26 cellular contexts compared by ENCODE assay signal in genomic region chr7:133961724-133962123, GRCh38.
"Had no signal": no experiment of that assay in that cellular context is flagged by ENCODE, and none has a peak within 500 bp of the region (broad histone marks: within the 10 kb centered on the region; RNA-seq: fewer than 3 reads in every experiment).

No MANE protein-coding gene starts in this region.

- DNase-seq: activated B cell treated with CpG ODN at 0.5 μM for 24 hours; activated CD4-positive, alpha-beta T cell treated with anti-CD3 and anti-CD28 coated beads, Interleukin-2, amount 50 U/mL, for 1 hour; activated effector memory CD4-positive, alpha-beta T cell treated with Interleukin-2 at 50 U/mL for 16 hours; activated T-cell treated with anti-CD3 and anti-CD28 coated beads, Interleukin-2, amount 50 U/mL, for 1 hour; amniotic stem cell; cerebellar nuclear complex; esophagus squamous epithelium; head of caudate nucleus; hypothalamus; left ventricle myocardium superior; mammary epithelial cell; retina; sigmoid colon; stimulated activated CD4-positive, alpha-beta T cell treated with anti-CD3 and anti-CD28 coated beads, Interleukin-15, amount 100 ng/mL, for 24 hours; stimulated activated CD4-positive, alpha-beta T cell treated with anti-CD3 and anti-CD28 coated beads, Interleukin-2, amount 100 ng/mL, for 48 hours; stimulated activated naive CD4-positive, alpha-beta T cell treated with Interleukin-2 at 50 U/mL for 16 hours; T1000; tibial artery had no signal

- H3K27me3 Mint-ChIP-seq: activated B cell treated with CpG ODN at 0.5 μM for 24 hours; activated naive CD4-positive, alpha-beta T cell treated with anti-CD3 and anti-CD28 coated beads, Interleukin-2, amount 50 U/mL, for 24 hours; naive thymus-derived CD8-positive, alpha-beta T cell; progenitor cell of endocrine pancreas had no signal

- H3K4me3 ChIP-seq: coronary artery, esophagus squamous epithelium, gastroesophageal sphincter, sigmoid colon, SJSA1, smooth muscle cell, tibial artery had no signal

- H3K27ac Mint-ChIP-seq: activated B cell treated with CpG ODN at 0.5 μM for 24 hours; activated naive CD4-positive, alpha-beta T cell treated with anti-CD3 and anti-CD28 coated beads, Interleukin-2, amount 50 U/mL, for 24 hours; mesothelial cell of epicardium; progenitor cell of endocrine pancreas had no signal

- ATAC-seq: gastroesophageal sphincter, left ventricle myocardium superior had no signal

- H3K4me3 Mint-ChIP-seq: activated B cell treated with CpG ODN at 0.5 μM for 24 hours; activated naive CD4-positive, alpha-beta T cell treated with anti-CD3 and anti-CD28 coated beads, Interleukin-2, amount 50 U/mL, for 24 hours; mesothelial cell of epicardium had no signal

- H3K4me1 Mint-ChIP-seq: activated B cell treated with CpG ODN at 0.5 μM for 24 hours; activated naive CD4-positive, alpha-beta T cell treated with anti-CD3 and anti-CD28 coated beads, Interleukin-2, amount 50 U/mL, for 24 hours had no signal
